ENCODE assay signal across 12 cellular contexts in genomic region chr16:57029161-57030160, GRCh38. TPM values are rescaled to one million over a fixed set of nuclear protein-coding genes. Genes with fewer than 3 reads are reported as not detected.
DNase-seq lines count a peak whose midpoint lies in the region; ATAC-seq lines count a peak whose summit lies in the region.
"Had no signal": no experiment of that assay in that cellular context is flagged by ENCODE, and none has a peak within 500 bp of the region (broad histone marks: within the 10 kb centered on the region; RNA-seq: fewer than 3 reads in every experiment).

No MANE protein-coding gene starts in this region.

- no peaks in the 10 kb centered on the region for H3K27me3 Mint-ChIP-seq in activated T-helper 17 cell treated with anti-CD3 and anti-CD28 coated beads, Interleukin-2, amount 50 U/mL, for 72 hours
- H3K27me3 Mint-ChIP-seq: dendritic cell treated with granulocyte-macrophage colony-stimulating factor and Interleukin-4, amounts not matched to agents 40 ng/mL and 50 ng/mL, for 4 days had no signal

- H3K4me1 Mint-ChIP-seq in activated T-helper 17 cell treated with anti-CD3 and anti-CD28 coated beads, Interleukin-2, amount 50 U/mL, for 72 hours: peaks cover 22% of the 10 kb centered on the region

- H3K9me3 Mint-ChIP-seq in activated T-helper 17 cell treated with anti-CD3 and anti-CD28 coated beads, Interleukin-2, amount 50 U/mL, for 72 hours: no peaks in the 10 kb centered on the region
- H3K9me3 Mint-ChIP-seq: dendritic cell treated with granulocyte-macrophage colony-stimulating factor and Interleukin-4, amounts not matched to agents 40 ng/mL and 50 ng/mL, for 4 days had no signal

- intact Hi-C loops in left ventricle myocardium superior (cut with micrococcal nuclease): no loop called here

- peak overlapping the region; percentile 79 for H3K27ac Mint-ChIP-seq in activated T-helper 17 cell treated with anti-CD3 and anti-CD28 coated beads, Interleukin-2, amount 50 U/mL, for 72 hours
- H3K27ac Mint-ChIP-seq: dendritic cell treated with granulocyte-macrophage colony-stimulating factor and Interleukin-4, amounts not matched to agents 40 ng/mL and 50 ng/mL, for 4 days had no signal

- H3K36me3 Mint-ChIP-seq in activated T-helper 17 cell treated with anti-CD3 and anti-CD28 coated beads, Interleukin-2, amount 50 U/mL, for 72 hours (ENCODE audit: low read depth): peaks cover 87% of the 10 kb centered on the region

- DNase-seq in AG08396 (ENCODE audit: low spot score) (peak; percentile 27), GM03348 (ENCODE audit: low spot score) (peak; percentile 40), kidney tubule cell (ENCODE audit: low spot score) (peak; percentile 66), left ventricle myocardium superior (no peak), SW480 (ENCODE audit: low spot score) (no peak), SKM-1 (lab: John Stamatoyannopoulos, UW; ENCODE audit: unreplicated experiment) (no peak)
- DNase-seq: COR-L47, NCI-H2029, ovary had no signal

- no peak overlapping the region for H3K4me3 Mint-ChIP-seq in activated T-helper 17 cell treated with anti-CD3 and anti-CD28 coated beads, Interleukin-2, amount 50 U/mL, for 72 hours
- H3K4me3 Mint-ChIP-seq: dendritic cell treated with granulocyte-macrophage colony-stimulating factor and Interleukin-4, amounts not matched to agents 40 ng/mL and 50 ng/mL, for 4 days had no signal

- ATAC-seq in activated T-helper 17 cell treated with anti-CD3 and anti-CD28 coated beads, Interleukin-2, amount 50 U/mL, for 72 hours (replicated peaks): no peak
- ATAC-seq in HG03108 (IDR thresholded peaks at IDR 0.05; ENCODE audit: unreplicated experiment): no peak
- no peak for ATAC-seq in left ventricle myocardium superior

RNA-seq across cellular contexts. Expression of gene NLRC5, which starts 40.1 kb away (rescaled TPM):
- total RNA-seq in activated T-helper 17 cell treated with anti-CD3 and anti-CD28 coated beads, Interleukin-2, amount 50 U/mL, for 72 hours: 100 to 1,000 TPM; 182 to 219 TPM
- 9.8 TPM for total RNA-seq in left ventricle myocardium superior

Comparison
In these comparisons a context has a peak if more than half of its experiments do, and no peak if none do; other contexts are left out.
1. DNase-seq: peak in AG08396 (single experiment), GM03348 (single experiment) and kidney tubule cell (single experiment); none in left ventricle myocardium superior (single experiment), SW480 (single experiment) and SKM-1 (single experiment).
2. RNA of gene NLRC5, which starts 40.1 kb away (total RNA-seq): 182 to 219 TPM in activated T-helper 17 cell treated with anti-CD3 and anti-CD28 coated beads, Interleukin-2, amount 50 U/mL, for 72 hours; 9.8 TPM in left ventricle myocardium superior (single experiment); every median in the first group is over 10 times any median in the second.